ENCODE assay signal across 8 cellular contexts in genomic region chr4:56978750-56979303, GRCh38. TPM values are rescaled to one million over a fixed set of nuclear protein-coding genes. Genes with fewer than 3 reads are reported as not detected.
DNase-seq lines count a peak whose midpoint lies in the region; ATAC-seq and TF ChIP-seq lines count a peak whose summit lies in the region.

POLR2B (plus strand) TSS chr4:56978896; CDS start chr4:56978986, 90 bp downstream.

- H3K27ac ChIP-seq in AG04450 (ENCODE audit: low read depth, low read length), result peak within 1 kb of the TSS; percentile 94

- H3K4me3 ChIP-seq in AG04450 (ENCODE audit: low read depth, low read length), result peak within 1 kb of the TSS; percentile 98

- H3K27me3 ChIP-seq in AG04450 (ENCODE audit: control insufficient read depth, insufficient read depth, low read length), result no peaks in the 10 kb centered on the region

- peak; percentile 54 for ATAC-seq in GM18909 (IDR thresholded peaks at IDR 0.05; ENCODE audit: poor library complexity, unreplicated experiment)
- peak; percentile 43 for ATAC-seq in HG03175 (IDR thresholded peaks at IDR 0.05; ENCODE audit: unreplicated experiment)

- no peak for TF ChIP-seq CTCF in AG04450 (IDR thresholded peaks at IDR 0.05; ENCODE audit: low read depth, low read length)

- peak; percentile 70 for DNase-seq in AG04450 (ENCODE audit: low read depth, low spot score)
- DNase-seq in NCI-H226, result peak; percentile 90
- peak; percentile 43 to 79 (median 66) for DNase-seq in activated CD4-positive, CD25-positive, alpha-beta regulatory T cell (lab: John Stamatoyannopoulos, UW)
- DNase-seq in central memory CD4-positive, alpha-beta T cell, result peak; percentile 76
- peak; percentile 93 for DNase-seq in iris pigment epithelial cell (ENCODE audit: low read depth)
- DNase-seq in stimulated activated CD4-positive, alpha-beta T cell treated with anti-CD3 and anti-CD28 coated beads, Interleukin-12 subunit alpha, Interleukin-12 subunit beta, amount 100 ng/mL, for 48 hours (ENCODE audit: low read depth in 2 of 3, low spot score in 1 of 3), result peak; percentile 85 to 88 (median 88)

- H3K9me3 ChIP-seq in AG04450 (ENCODE audit: control insufficient read depth, insufficient read depth, low read length), result no peaks in the 10 kb centered on the region; the same call in 1 of the 2 replicates

- CTCF ChIA-PET in AG04450 (lab: Charles Lee), result interaction anchor here (3.1 kb wide), 1 partner anchor 185 kb away, joined by 22 read pairs; no protein-coding TSS in a partner anchor

- POLR2A ChIA-PET in AG04450 (lab: Yijun Ruan, JAX), result interaction anchor here (0.7 to 2.3 kb wide), 7 partner anchors 9 to 102 kb away, joined by 3 to 14 read pairs (median 6); partner anchors contain the start of gene REST

RNA-seq across cellular contexts. Expression of gene POLR2B, which starts in this region (rescaled TPM):
- 116 and 163 TPM in 2 replicates for polyA plus RNA-seq in AG04450 (2011; rRNA removed)
- polyA minus RNA-seq in AG04450 (2011; rRNA and poly(A)+ RNA removed), result 64.5 and 107 TPM in 2 replicates

Comparison
In these comparisons a context has a peak if more than half of its experiments do, and no peak if none do; other contexts are left out.
1. Peak in every context shown above with its lines: DNase-seq, ATAC-seq, H3K4me3 ChIP-seq and H3K27ac ChIP-seq.